9 cellular contexts compared by ENCODE assay signal in the genomic region with DNA sequence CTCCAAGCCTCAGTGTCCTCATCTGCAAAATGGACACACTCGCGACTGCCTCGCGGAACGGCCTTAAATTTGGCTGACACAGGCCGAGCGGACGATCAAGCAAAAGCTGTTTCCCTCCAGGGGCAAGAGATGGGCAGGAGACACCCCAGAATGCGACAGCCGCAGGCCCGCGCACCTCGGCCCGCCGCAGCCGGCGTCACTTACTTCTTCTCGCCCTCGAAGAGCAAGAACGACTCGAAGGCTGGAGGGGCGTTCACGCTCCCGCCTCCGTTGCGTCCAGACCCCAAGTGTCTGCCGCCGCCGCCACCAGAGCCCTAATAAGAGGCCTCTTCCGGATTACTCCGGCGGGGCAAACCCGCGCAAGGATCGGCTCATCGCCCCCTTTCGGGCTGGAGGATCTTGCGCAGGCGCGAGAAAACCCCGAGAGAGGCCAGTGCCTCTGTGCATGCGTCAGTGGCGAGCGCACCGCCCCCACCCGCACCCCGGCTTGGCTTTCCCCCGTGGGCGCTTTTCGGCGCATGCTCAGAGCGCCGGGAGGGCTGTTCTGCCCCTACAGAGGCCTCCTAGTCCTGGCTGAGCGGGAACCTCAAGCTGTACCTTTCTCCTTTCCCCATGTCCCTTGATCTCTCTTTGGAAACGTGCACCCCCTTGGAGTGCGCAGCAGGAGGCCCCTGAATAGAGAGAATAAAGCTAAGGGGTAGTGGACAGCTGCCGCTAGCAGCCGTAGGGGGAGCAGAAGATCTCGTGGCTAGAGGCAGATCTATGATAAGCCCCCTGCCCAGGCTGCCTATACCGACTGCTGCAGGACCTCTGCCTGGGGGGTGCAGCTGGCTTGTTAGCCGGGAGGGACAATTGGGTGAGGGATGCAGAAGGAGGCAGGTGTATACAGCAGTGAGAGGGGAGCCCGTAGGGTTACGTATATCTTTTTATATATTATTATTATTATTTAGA. TPM values are rescaled to one million over a fixed set of nuclear protein-coding genes. Genes with fewer than 3 reads are reported as not detected.
DNase-seq lines count a peak whose midpoint lies in the region; ATAC-seq and TF ChIP-seq lines count a peak whose summit lies in the region.
"Not testable (repeated sequence)": the region's sequence is repeated elsewhere in the genome, so short reads cannot be mapped to it uniquely, and the experiment has no call there.
"Had no signal": no experiment of that assay in that cellular context is flagged by ENCODE, and none has a peak within 500 bp of the region (broad histone marks: within the 10 kb centered on the region; RNA-seq: fewer than 3 reads in every experiment).

No MANE protein-coding gene starts in this region.

- peak; percentile 92 for ATAC-seq in GM19025 (IDR thresholded peaks at IDR 0.05; ENCODE audit: low read depth, unreplicated experiment)
- ATAC-seq in HG03196 (IDR thresholded peaks at IDR 0.05; ENCODE audit: unreplicated experiment): peak; percentile 89
- peak; percentile 94 for ATAC-seq in activated B cell treated with CpG ODN at 0.5 μM for 24 hours (ENCODE audit: low read depth)

- DNase-seq in AML-193 (lab: John Stamatoyannopoulos, UW): peak; percentile 83 to 90
- peak; percentile 90 for DNase-seq in NCI-H2227 treated with DMSO at 0.1 percent for 48 hours (lab: John Stamatoyannopoulos, UW)
- DNase-seq in activated B cell treated with CpG ODN at 0.5 μM for 24 hours: peak; percentile 99
- DNase-seq in central memory CD4-positive, alpha-beta T cell: peak; percentile 99
- DNase-seq in iris pigment epithelial cell (ENCODE audit: low read depth): peak; percentile 95
- peak; percentile 98 to 99 for DNase-seq in stimulated activated CD4-positive, alpha-beta T cell treated with anti-CD3 and anti-CD28 coated beads, Interleukin-12 subunit alpha, Interleukin-12 subunit beta, amount 100 ng/mL, for 24 hours (ENCODE audit: low read depth in 2 of 2)

- H3K4me1 Mint-ChIP-seq in activated B cell treated with CpG ODN at 0.5 μM for 24 hours: peaks cover 19% of the 10 kb centered on the region

- peak overlapping the region; percentile 90 for H3K4me3 Mint-ChIP-seq in activated B cell treated with CpG ODN at 0.5 μM for 24 hours

- intact Hi-C loops in activated B cell treated with CpG ODN at 0.5 μM for 24 hours (cut with micrococcal nuclease): loop anchor here (1.0 to 5.0 kb wide), 6 partner anchors 28 to 563 kb away; a partner anchor contains a TSS

- TF ChIP-seq CTCF in activated B cell treated with CpG ODN at 0.5 μM for 24 hours (IDR thresholded peaks at IDR 0.05): not testable (repeated sequence)

- peak overlapping the region; percentile 84 for H3K27ac Mint-ChIP-seq in activated B cell treated with CpG ODN at 0.5 μM for 24 hours

- H3K9me3 Mint-ChIP-seq in activated B cell treated with CpG ODN at 0.5 μM for 24 hours: not testable (repeated sequence)

- H3K36me3 Mint-ChIP-seq in activated B cell treated with CpG ODN at 0.5 μM for 24 hours (ENCODE audit: low read depth): not testable (repeated sequence)

- POLR2A ChIA-PET in activated B cell treated with CpG ODN at 0.5 μM for 24 hours (lab: Charles Lee): interaction anchor here (0.5 to 1.3 kb wide), 4 partner anchors 28 to 104 kb away, joined by 3 to 6 read pairs (median 5); a partner anchor contains a TSS

- CTCF ChIA-PET in activated B cell treated with CpG ODN at 0.5 μM for 24 hours (lab: Charles Lee): interaction anchor here (1.0 to 1.8 kb wide), 6 partner anchors 54 to 671 kb away, joined by 3 to 6 read pairs (median 4); no protein-coding TSS in a partner anchor

- H3K27me3 Mint-ChIP-seq in activated B cell treated with CpG ODN at 0.5 μM for 24 hours: not testable (repeated sequence)

RNA-seq across cellular contexts. Expression of a gene that starts 21.4 kb away (rescaled TPM):
- total RNA-seq in activated B cell treated with CpG ODN at 0.5 μM for 24 hours: not detected in 2 replicates
- total RNA-seq: activated CD8-positive, alpha-beta memory T cell treated with anti-CD3 and anti-CD28 coated beads for 36 hours had no signal

RNA-seq across cellular contexts. Expression of a gene that starts 25.4 kb away (rescaled TPM):
- 198 and 210 TPM in 2 replicates for total RNA-seq in activated B cell treated with CpG ODN at 0.5 μM for 24 hours

RNA-seq across cellular contexts. Expression of a gene that starts 46.2 kb away (rescaled TPM):
- 1.1 and 1.2 TPM in 2 replicates for total RNA-seq in activated B cell treated with CpG ODN at 0.5 μM for 24 hours
- total RNA-seq: activated CD8-positive, alpha-beta memory T cell treated with anti-CD3 and anti-CD28 coated beads for 36 hours had no signal

Comparison
In these comparisons a context has a peak if more than half of its experiments do, and no peak if none do; other contexts are left out.
1. Peak in every context shown above with its lines: DNase-seq and ATAC-seq.